8 cellular contexts compared by ENCODE assay signal in genomic region chrX:16719334-16720084, GRCh38. TPM values are rescaled to one million over a fixed set of nuclear protein-coding genes. Genes with fewer than 3 reads are reported as not detected.
DNase-seq lines count a peak whose midpoint lies in the region; ATAC-seq and TF ChIP-seq lines count a peak whose summit lies in the region.

Gene SYAP1 (plus strand): TSS chrX:16719612. CDS start chrX:16719725, 113 bp downstream.

- peak within 1 kb of the TSS; percentile 93 for H3K4me3 Mint-ChIP-seq in activated naive CD4-positive, alpha-beta T cell treated with anti-CD3 and anti-CD28 coated beads, Interleukin-2, amount 50 U/mL, for 24 hours

- TF ChIP-seq POLR2A in suprapubic skin (IDR thresholded peaks at IDR 0.05), result peak in 1 of 2 donors; percentile 79

- peak within 1 kb of the TSS; percentile 96 for H3K27ac Mint-ChIP-seq in activated naive CD4-positive, alpha-beta T cell treated with anti-CD3 and anti-CD28 coated beads, Interleukin-2, amount 50 U/mL, for 24 hours

- no peak for TF ChIP-seq EP300 in suprapubic skin (IDR thresholded peaks at IDR 0.05)

- H3K27me3 Mint-ChIP-seq in activated naive CD4-positive, alpha-beta T cell treated with anti-CD3 and anti-CD28 coated beads, Interleukin-2, amount 50 U/mL, for 24 hours, result no peaks in the 10 kb centered on the region

- H3K9me3 Mint-ChIP-seq in activated naive CD4-positive, alpha-beta T cell treated with anti-CD3 and anti-CD28 coated beads, Interleukin-2, amount 50 U/mL, for 24 hours, result no peaks in the 10 kb centered on the region

- TF ChIP-seq CTCF in GM06990 (IDR thresholded peaks at IDR 0.05; ENCODE audit: insufficient read depth, low read length, poor library complexity, severe bottlenecking) (peak; percentile 10), suprapubic skin (IDR thresholded peaks at IDR 0.05) (no peak)

- DNase-seq in GM06990 (ENCODE audit: extremely low read depth, insufficient read length) (peak; percentile 95), NCI-H1092 (lab: John Stamatoyannopoulos, UW) (peak; percentile 95), globus pallidus (ENCODE audit: low spot score) (peak; percentile 91), nucleus accumbens (lab: John Stamatoyannopoulos, UW) (peak; percentile 18 to 98 (median 90)), suprapubic skin (ENCODE audit: low spot score in 2 of 2) (peak; percentile 96 to 99)

- peaks cover 2% of the 10 kb centered on the region for H3K36me3 Mint-ChIP-seq in activated naive CD4-positive, alpha-beta T cell treated with anti-CD3 and anti-CD28 coated beads, Interleukin-2, amount 50 U/mL, for 24 hours

- H3K9me3 ChIP-seq in suprapubic skin, result no peaks in the 10 kb centered on the region

- H3K27ac ChIP-seq in suprapubic skin, result peak within 1 kb of the TSS; percentile 93

- H3K36me3 ChIP-seq in GM06990 (ENCODE audit: control insufficient read depth, insufficient read depth, low read length), result peaks cover 1% of the 10 kb centered on the region; the same call in 1 of the 2 replicates
- H3K36me3 ChIP-seq in suprapubic skin, result no peaks in the 10 kb centered on the region

- ATAC-seq in HG02588 (IDR thresholded peaks at IDR 0.05; ENCODE audit: unreplicated experiment) (peak; percentile 99), SK-N-SH treated with all-trans-retinoic acid at 6 μM for 48 hours (peak; percentile 95)

- peaks cover 18% of the 10 kb centered on the region for H3K4me1 ChIP-seq in suprapubic skin

- no peaks in the 10 kb centered on the region for H3K27me3 ChIP-seq in GM06990 (replicated peaks; ENCODE audit: control insufficient read depth, insufficient read depth, low read length)
- no peaks in the 10 kb centered on the region for H3K27me3 ChIP-seq in suprapubic skin

- WGBS in suprapubic skin, result 0% methylated on average over 2 of the region's 54 CpGs

- H3K4me3 ChIP-seq in GM06990 (replicated peaks; ENCODE audit: low read depth, low read length), result peak within 1 kb of the TSS; percentile 89
- H3K4me3 ChIP-seq in suprapubic skin, result peak within 1 kb of the TSS; percentile 68

- H3K4me1 Mint-ChIP-seq in activated naive CD4-positive, alpha-beta T cell treated with anti-CD3 and anti-CD28 coated beads, Interleukin-2, amount 50 U/mL, for 24 hours, result peaks cover 40% of the 10 kb centered on the region

TF ChIP-seq in SK-N-SH treated with all-trans-retinoic acid at 6 μM for 48 hours, 23 proteins besides CTCF, POLR2A, EP300 and RAD21:
- no peak for TF ChIP-seq CSRNP3 (CRISPR knock-in tag; IDR thresholded peaks at IDR 0.05)
- peak; percentile 80; the same call in 1 of the 2 replicates for TF ChIP-seq PATZ1 (CRISPR knock-in tag; IDR thresholded peaks at IDR 0.05; ENCODE audit: borderline replicate concordance)

RNA-seq across cellular contexts. Expression of gene SYAP1, which starts in this region (rescaled TPM):
- total RNA-seq in suprapubic skin, result 10 to 100 TPM; 16.7 to 20.9 (median 18.9) TPM

Comparison
In these comparisons a context has a peak if more than half of its experiments do, and no peak if none do; other contexts are left out.
1. Peak in every context shown above with its lines: DNase-seq, ATAC-seq, H3K4me3 ChIP-seq and H3K27ac ChIP-seq.